Comparison of ENCODE assay signal across 9 cellular contexts in genomic region chr7:133854739-133855138, GRCh38.
DNase-seq lines count a peak whose midpoint lies in the region; ATAC-seq, FAIRE-seq and TF ChIP-seq lines count a peak whose summit lies in the region.
"Had no signal": no experiment of that assay in that cellular context is flagged by ENCODE, and none has a peak within 500 bp of the region (broad histone marks: within the 10 kb centered on the region; RNA-seq: fewer than 3 reads in every experiment).

No MANE protein-coding gene starts in this region.

- no peak overlapping the region for H3T11ph ChIP-seq in H9 (ENCODE audit: low read length)

- peak; percentile 46 to 55 for DNase-seq in AML-193 (lab: John Stamatoyannopoulos, UW)
- no peak for DNase-seq in H9
- peak; percentile 39 for DNase-seq in NCI-H82 treated with DMSO at 0.1 percent for 48 hours (lab: John Stamatoyannopoulos, UW; ENCODE audit: unreplicated experiment)
- peak; percentile 13 for DNase-seq in retinal pigment epithelial cell (ENCODE audit: low read depth)
- no peak for DNase-seq in HuH-7.5 (ENCODE audit: low spot score)

- H3K27ac Mint-ChIP-seq in H9: no peak overlapping the region

- H3K56ac ChIP-seq in H9 (ENCODE audit: insufficient read length, low read depth, low read length): no peak overlapping the region

- no peak overlapping the region for H3K23ac ChIP-seq in H9 (ENCODE audit: insufficient read length, low read depth, low read length)

- no peak overlapping the region for H4K5ac ChIP-seq in H9 (ENCODE audit: insufficient read length, low read depth, low read length)

- H3K14ac ChIP-seq in H9 (ENCODE audit: insufficient read depth, low read length): no peak overlapping the region

- H3K9me3 ChIP-seq in H9 (ENCODE audit: control insufficient read depth, low read depth, low read length): no peaks in the 10 kb centered on the region

- no peaks in the 10 kb centered on the region for H3K27me3 Mint-ChIP-seq in H9 (ENCODE audit: low read depth)

- no peak overlapping the region for H3K4me3 ChIP-seq in retinal pigment epithelial cell (ENCODE audit: low read length)

- H2BK12ac ChIP-seq in H9 (ENCODE audit: insufficient read length, low read depth, low read length): no peak overlapping the region

- no peak for ATAC-seq in GM18907 (IDR thresholded peaks at IDR 0.05; ENCODE audit: unreplicated experiment)
- ATAC-seq in GM21367 (IDR thresholded peaks at IDR 0.05; ENCODE audit: unreplicated experiment): no peak

- H3K4me1 Mint-ChIP-seq in H9: peaks cover 15 to 29% of the 10 kb centered on the region in 2 experiments

- FAIRE-seq in endometrium (lab: Jason Lieb, UNC): peak; percentile 26
- FAIRE-seq: colon had no signal

- no peak overlapping the region for H2BK20ac ChIP-seq in H9 (ENCODE audit: low read depth, low read length, poor library complexity, severe bottlenecking)

- TF ChIP-seq CTCF in H9 (conservative IDR thresholded peaks at IDR 0.05) (peak; percentile 60; the same call in 2 of the 3 replicates), retinal pigment epithelial cell (conservative IDR thresholded peaks at IDR 0.05; ENCODE audit: low read depth, low read length) (peak; percentile 53)

- H3K27ac ChIP-seq in H9 (ENCODE audit: insufficient read length, low read depth, low read length): no peak overlapping the region

- no peak overlapping the region for H3K4ac ChIP-seq in H9 (ENCODE audit: low read depth, low read length)

- no peak overlapping the region for H4K91ac ChIP-seq in H9 (ENCODE audit: insufficient read length, low read depth, low read length)

- H3K18ac ChIP-seq in H9 (ENCODE audit: insufficient read length, low read depth, low read length): no peak overlapping the region

- no peaks in the 10 kb centered on the region for H3K27me3 ChIP-seq in H9 (ENCODE audit: insufficient read depth, low read length)

- H3K4me2 ChIP-seq in H9 (ENCODE audit: insufficient read depth, insufficient read length, low read length): no peak overlapping the region

- no peak overlapping the region for H3K9ac ChIP-seq in H9 (ENCODE audit: extremely low read depth, insufficient read length, low read length)

- peaks cover 6% of the 10 kb centered on the region; the same call in 1 of the 2 replicates for H3K4me1 ChIP-seq in H9 (ENCODE audit: insufficient read depth, low read length)

- no peak overlapping the region for H2BK5ac ChIP-seq in H9 (ENCODE audit: insufficient read length, low read length)

- no peak overlapping the region for H2AFZ ChIP-seq in H9 (ENCODE audit: low read length)

- no peak overlapping the region for H3K4me3 Mint-ChIP-seq in H9

- peaks cover 3 to 5% (median 4%) of the 10 kb centered on the region in 3 experiments; a peak in 4 of 7 replicates for H3K36me3 Mint-ChIP-seq in H9 (ENCODE audit: insufficient read depth in 1 of 3, low read depth in 3 of 3)

- no peaks in the 10 kb centered on the region for H3K23me2 ChIP-seq in H9 (ENCODE audit: insufficient read length, low read depth, low read length, poor library complexity, severe bottlenecking)

- no peaks in the 10 kb centered on the region for H3K79me2 ChIP-seq in H9 (ENCODE audit: insufficient read depth, low read length)

- no peaks in the 10 kb centered on the region for H4K20me1 ChIP-seq in H9 (ENCODE audit: control insufficient read depth, insufficient read depth, insufficient read length)

- H4K8ac ChIP-seq in H9 (replicated peaks; ENCODE audit: insufficient read length, low read depth, low read length): no peak overlapping the region

- H2BK120ac ChIP-seq in H9 (ENCODE audit: low read depth, low read length, poor library complexity, severe bottlenecking): no peak overlapping the region

- H2BK15ac ChIP-seq in H9 (ENCODE audit: low read depth, low read length): no peak overlapping the region

- peaks cover 3 to 4% of the 10 kb centered on the region in 2 experiments; a peak in 2 of 5 replicates for H3K9me3 Mint-ChIP-seq in H9

- no peaks in the 10 kb centered on the region for H3K79me1 ChIP-seq in H9 (ENCODE audit: insufficient read depth, low read depth, low read length, poor library complexity, severe bottlenecking)

- no peak overlapping the region for H2AK5ac ChIP-seq in H9 (ENCODE audit: insufficient read length, low read length)

Comparison
In these comparisons a context has a peak if more than half of its experiments do, and no peak if none do; other contexts are left out.
1. DNase-seq: peak in AML-193 (2 of 2), NCI-H82 treated with DMSO at 0.1 percent for 48 hours (single experiment) and retinal pigment epithelial cell (single experiment); none in H9 (single experiment) and HuH-7.5 (single experiment).